ENCODE assay signal across 28 cellular contexts in the genomic region with DNA sequence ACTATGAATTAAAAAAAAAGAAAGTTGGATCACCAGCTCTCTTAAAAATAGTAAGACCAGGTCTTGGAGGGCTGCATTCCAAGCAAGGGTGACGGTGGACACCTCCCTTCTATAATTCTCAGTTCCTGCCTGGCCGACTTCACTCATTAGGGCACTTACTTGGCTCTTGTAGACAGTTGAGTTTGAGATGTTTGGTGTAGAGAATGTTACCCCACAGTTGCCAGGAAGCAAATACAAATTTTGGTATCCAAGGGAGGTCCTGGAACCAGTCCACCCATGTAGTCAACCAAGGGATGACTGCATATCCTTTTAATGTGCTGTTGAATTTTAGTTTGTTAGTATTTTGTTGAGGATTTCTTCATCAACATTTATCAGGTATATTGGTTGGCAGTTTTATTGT.
"Had no signal": no experiment of that assay in that cellular context is flagged by ENCODE, and none has a peak within 500 bp of the region (broad histone marks: within the 10 kb centered on the region; RNA-seq: fewer than 3 reads in every experiment).

No MANE protein-coding gene starts in this region.

- H3K4me1 Mint-ChIP-seq: immature natural killer cell; mesothelial cell of epicardium; naive thymus-derived CD4-positive, alpha-beta T cell; stimulated activated memory B cell treated with anti-CD40 and anti-IgM and Interleukin-4, amounts not matched to agents 10 μg/mL and 1 μg/mL and 100 μg/mL, for 72 hours; stimulated activated naive CD8-positive, alpha-beta T cell treated with anti-CD3 and anti-CD28 coated beads, Interleukin-15, amount 100 ng/mL, for 72 hours had no signal

- DNase-seq: hypothalamus; immature natural killer cell; kidney; left colon; lower lobe of right lung; mammary epithelial cell; mesendoderm; mucosa of descending colon; naive thymus-derived CD4-positive, alpha-beta T cell; pancreas; posterior cingulate gyrus; psoas muscle; right lobe of liver; stimulated activated CD4-positive, alpha-beta T cell treated with anti-CD3 and anti-CD28 coated beads, Interleukin-1b, Interleukin-23, amount 100 ng/mL, for 48 hours; stimulated activated CD4-positive, alpha-beta T cell treated with anti-CD3 and anti-CD28 coated beads, Interleukin-2, amount 100 ng/mL, for 48 hours; stimulated activated CD4-positive, alpha-beta T cell treated with anti-CD3 and anti-CD28 coated beads, Interleukin-4, amount 100 ng/mL, for 4 hours; stimulated activated CD8-positive, alpha-beta memory T cell treated with anti-CD3 and anti-CD28 coated beads, Interleukin-4, amount 100 ng/mL, for 48 hours; stimulated activated naive CD4-positive, alpha-beta T cell treated with Interleukin-2 at 50 U/mL for 16 hours; stimulated activated naive CD8-positive, alpha-beta T cell treated with anti-CD3 and anti-CD28 coated beads, Interleukin-15, amount 100 ng/mL, for 72 hours; substantia nigra; uterus had no signal

- H3K9me3 Mint-ChIP-seq: immature natural killer cell; natural killer cell treated with Interleukin-12 subunit alpha and Interleukin-12 subunit beta and Interleukin-15 and Interleukin-18, amount 100 ng/mL, for 72 hours; stimulated activated naive CD8-positive, alpha-beta T cell treated with anti-CD3 and anti-CD28 coated beads, Interleukin-15, amount 100 ng/mL, for 72 hours; type B pancreatic cell had no signal

- H3K27ac Mint-ChIP-seq: mesothelial cell of epicardium; natural killer cell treated with Interleukin-12 subunit alpha and Interleukin-12 subunit beta and Interleukin-15 and Interleukin-18, amount 100 ng/mL, for 72 hours; stimulated activated memory B cell treated with anti-CD40 and anti-IgM and Interleukin-4, amounts not matched to agents 10 μg/mL and 1 μg/mL and 100 μg/mL, for 72 hours; stimulated activated naive CD8-positive, alpha-beta T cell treated with anti-CD3 and anti-CD28 coated beads, Interleukin-15, amount 100 ng/mL, for 72 hours; type B pancreatic cell had no signal

- H3K4me2 ChIP-seq: smooth muscle cell had no signal

- H3K27ac ChIP-seq: lower lobe of right lung, pancreas, psoas muscle, right lobe of liver, tibial nerve, uterus had no signal

- H3K4me3 Mint-ChIP-seq: immature natural killer cell; mesothelial cell of epicardium; naive thymus-derived CD4-positive, alpha-beta T cell; natural killer cell treated with Interleukin-12 subunit alpha and Interleukin-12 subunit beta and Interleukin-15 and Interleukin-18, amount 100 ng/mL, for 72 hours; stimulated activated memory B cell treated with anti-CD40 and anti-IgM and Interleukin-4, amounts not matched to agents 10 μg/mL and 1 μg/mL and 100 μg/mL, for 72 hours; stimulated activated naive CD8-positive, alpha-beta T cell treated with anti-CD3 and anti-CD28 coated beads, Interleukin-15, amount 100 ng/mL, for 72 hours; type B pancreatic cell had no signal

- H3K9me3 ChIP-seq: lower lobe of right lung, mucosa of descending colon, pancreas, psoas muscle, right lobe of liver, uterus had no signal

- H3K27me3 Mint-ChIP-seq: naive thymus-derived CD4-positive, alpha-beta T cell; natural killer cell treated with Interleukin-12 subunit alpha and Interleukin-12 subunit beta and Interleukin-15 and Interleukin-18, amount 100 ng/mL, for 72 hours; stimulated activated memory B cell treated with anti-CD40 and anti-IgM and Interleukin-4, amounts not matched to agents 10 μg/mL and 1 μg/mL and 100 μg/mL, for 72 hours; stimulated activated naive CD8-positive, alpha-beta T cell treated with anti-CD3 and anti-CD28 coated beads, Interleukin-15, amount 100 ng/mL, for 72 hours; type B pancreatic cell had no signal

- ATAC-seq: left colon; lower lobe of right lung; mucosa of descending colon; naive thymus-derived CD4-positive, alpha-beta T cell; natural killer cell treated with Interleukin-12 subunit alpha and Interleukin-12 subunit beta and Interleukin-15 and Interleukin-18, amount 100 ng/mL, for 72 hours; pancreas; psoas muscle; right lobe of liver; stimulated activated memory B cell treated with anti-CD40 and anti-IgM and Interleukin-4, amounts not matched to agents 10 μg/mL and 1 μg/mL and 100 μg/mL, for 72 hours; stimulated activated naive CD8-positive, alpha-beta T cell treated with anti-CD3 and anti-CD28 coated beads, Interleukin-15, amount 100 ng/mL, for 72 hours had no signal

- H3K4me1 ChIP-seq: lower lobe of right lung, pancreas, psoas muscle, right lobe of liver, tibial nerve, uterus had no signal

- H3K36me3 ChIP-seq: uterus had no signal

- FAIRE-seq: islet of Langerhans, kidney, pancreas had no signal

- H3K4me3 ChIP-seq: lower lobe of right lung, mucosa of descending colon, pancreas, psoas muscle, right lobe of liver, smooth muscle cell, tibial nerve, uterus had no signal

- H3K27me3 ChIP-seq: pancreas, right lobe of liver, tibial nerve, uterus had no signal
